8 cellular contexts compared by ENCODE assay signal in genomic region chr4:138870739-138871633, GRCh38.
DNase-seq lines count a peak whose midpoint lies in the region; ATAC-seq and TF ChIP-seq lines count a peak whose summit lies in the region.

No MANE protein-coding gene starts in this region.

- H3K4me1 Mint-ChIP-seq in T-cell: no peaks in the 10 kb centered on the region

- no peak overlapping the region for H3K4me3 ChIP-seq in astrocyte of the spinal cord (ENCODE audit: low read depth, low read length)

- H3K9me3 Mint-ChIP-seq in T-cell: no peaks in the 10 kb centered on the region

- in situ Hi-C loops in astrocyte of the spinal cord (cut with HindIII; ENCODE audit: low sequenced_read_pairs): no loop called here

- peaks cover 21 to 35% of the 10 kb centered on the region in 2 donors for H3K27me3 Mint-ChIP-seq in T-cell

- H3K4me3 Mint-ChIP-seq in T-cell: no peak overlapping the region

- H3K36me3 Mint-ChIP-seq in T-cell: no peaks in the 10 kb centered on the region

- no peak overlapping the region for H3K27ac Mint-ChIP-seq in T-cell

- TF ChIP-seq CTCF in astrocyte of the spinal cord (IDR thresholded peaks at IDR 0.05; ENCODE audit: low read depth, low read length): peak; percentile 78

- peak; percentile 4 to 20 (median 9) for DNase-seq in activated CD4-positive, CD25-positive, alpha-beta regulatory T cell (lab: John Stamatoyannopoulos, UW)
- DNase-seq in NCI-H146 treated with DMSO at 0.1 percent for 48 hours (lab: John Stamatoyannopoulos, UW; ENCODE audit: unreplicated experiment) (peak; percentile 77), T-cell (peak in 25 of 34 experiments; percentile 0 to 40 (median 16)), astrocyte of the spinal cord (ENCODE audit: low read depth, low spot score) (peak; percentile 83), iPS DF 4.7 (ENCODE audit: extremely low read depth, low spot score) (peak; percentile 72), smooth muscle cell of the brain vasculature (ENCODE audit: low read depth, low spot score) (peak; percentile 67)

- no peak for ATAC-seq in activated CD4-positive, CD25-positive, alpha-beta regulatory T cell treated with anti-CD3 and anti-CD28 coated beads, Interleukin-2, amount 50 U/mL, for 24 hours
- ATAC-seq in HG02852 (IDR thresholded peaks at IDR 0.05; ENCODE audit: unreplicated experiment) (peak; percentile 82), T-cell (replicated peaks in 1 of 4) (no peak)

- POLR2A ChIA-PET in T-cell (lab: Charles Lee): no interaction called here

- CTCF ChIA-PET in T-cell (lab: Charles Lee): interaction anchor here (0.5 to 1.6 kb wide), 9 partner anchors 9 to 1393 kb away, joined by 3 to 4 read pairs (median 4); no protein-coding TSS in a partner anchor

Comparison
In these comparisons a context has a peak if more than half of its experiments do, and no peak if none do; other contexts are left out.
1. DNase-seq: peak in every context shown above with its lines; median percentile 83 in astrocyte of the spinal cord; 77 in NCI-H146 treated with DMSO at 0.1 percent for 48 hours; 72 in iPS DF 4.7; 67 in smooth muscle cell of the brain vasculature; 16 in T-cell; 9 in activated CD4-positive, CD25-positive, alpha-beta regulatory T cell.